In genomic region chr1:84620720-84621313, GRCh38 we compare ENCODE assay signal across 8 cellular contexts. TPM values are rescaled to one million over a fixed set of nuclear protein-coding genes. Genes with fewer than 3 reads are reported as not detected.
DNase-seq lines count a peak whose midpoint lies in the region; ATAC-seq and TF ChIP-seq lines count a peak whose summit lies in the region.

No MANE protein-coding gene starts in this region.

- intact Hi-C loops in activated CD4-positive, alpha-beta T cell treated with anti-CD3 and anti-CD28 coated beads for 36 hours (cut with DNase I, micrococcal nuclease) = loop anchor here (1.0 to 10.0 kb wide), 14 partner anchors 47 to 686 kb away; partner anchors contain the start of genes RPF1 (in 2 of the 2), CTBS (in 1 of the 2), GNG5 (in 1 of the 2) and PRKACB (in 1 of the 2)
- intact Hi-C loops in colonic mucosa (cut with DNase I) (loop anchor here (5.0 kb wide), 4 partner anchors 131 to 689 kb away; partner anchors contain the start of gene PRKACB), left lung (cut with DNase I) (loop anchor here in 1 of 2 donors (10.0 kb wide), 2 partner anchors 134 to 476 kb away; partner anchors contain the start of gene PRKACB)

- H3K27me3 ChIP-seq in colonic mucosa (no peaks in the 10 kb centered on the region), left lung (no peaks in the 10 kb centered on the region)

- H3K9ac ChIP-seq in colonic mucosa (ENCODE audit: low read depth in 2 of 2, low read length in 2 of 2) = peak overlapping the region; percentile 63

- peak overlapping the region; percentile 91 for H3K27ac Mint-ChIP-seq in activated CD4-positive, alpha-beta T cell treated with anti-CD3 and anti-CD28 coated beads for 36 hours

- H3K4me3 ChIP-seq in AG10803 (ENCODE audit: low read length) (peak overlapping the region; percentile 77), colonic mucosa (peak overlapping the region; percentile 50), left lung (peak overlapping the region; percentile 49 to 50)

- no peaks in the 10 kb centered on the region for H3K36me3 ChIP-seq in colonic mucosa
- H3K36me3 ChIP-seq in left lung = no peaks in the 10 kb centered on the region

- POLR2A ChIA-PET in activated CD4-positive, alpha-beta T cell treated with anti-CD3 and anti-CD28 coated beads for 36 hours (lab: Charles Lee) = interaction anchor here (1.0 to 1.3 kb wide), 2 partner anchors 47 to 115 kb away, joined by 5 to 7 read pairs; partner anchors contain the start of genes CTBS, GNG5 and SPATA1

- H3K9me3 ChIP-seq in colonic mucosa = no peaks in the 10 kb centered on the region
- no peaks in the 10 kb centered on the region for H3K9me3 ChIP-seq in left lung

- peaks cover 20% of the 10 kb centered on the region for H3K4me1 Mint-ChIP-seq in activated CD4-positive, alpha-beta T cell treated with anti-CD3 and anti-CD28 coated beads for 36 hours

- H3K4me1 ChIP-seq in colonic mucosa = no peaks in the 10 kb centered on the region
- peaks cover 0 to 19% of the 10 kb centered on the region in 2 donors for H3K4me1 ChIP-seq in left lung

- H3K27ac ChIP-seq in colonic mucosa (peak overlapping the region; percentile 7), left lung (peak overlapping the region in 1 of 2 donors; percentile 69)

- H3K36me3 Mint-ChIP-seq in activated CD4-positive, alpha-beta T cell treated with anti-CD3 and anti-CD28 coated beads for 36 hours (ENCODE audit: low read depth) = no peaks in the 10 kb centered on the region

- CTCF ChIA-PET in activated CD4-positive, alpha-beta T cell treated with anti-CD3 and anti-CD28 coated beads for 36 hours (lab: Charles Lee) = interaction anchor here (0.6 to 5.1 kb wide), 34 partner anchors 13 to 477 kb away, joined by 3 to 31 read pairs (median 4); partner anchors contain the start of genes CTBS, GNG5, PRKACB and RPF1

- no peaks in the 10 kb centered on the region for H3K27me3 Mint-ChIP-seq in activated CD4-positive, alpha-beta T cell treated with anti-CD3 and anti-CD28 coated beads for 36 hours

- DNase-seq in AG10803 (ENCODE audit: low read depth) (peak; percentile 70), NCI-H345 treated with DMSO at 0.1 percent for 48 hours (lab: John Stamatoyannopoulos, UW; ENCODE audit: unreplicated experiment) (peak; percentile 89), colonic mucosa (peak; percentile 76), left lung (peak; percentile 73 to 96)
- peak; percentile 91 for DNase-seq in activated CD4-positive, alpha-beta T cell treated with anti-CD3 and anti-CD28 coated beads for 36 hours
- DNase-seq in stimulated activated CD4-positive, alpha-beta T cell treated with anti-CD3 and anti-CD28 coated beads, Interleukin-2, amount 100 ng/mL, for 48 hours = peak; percentile 77 to 87

- TF ChIP-seq CTCF in AG10803 (conservative IDR thresholded peaks at IDR 0.05; ENCODE audit: low read length) (peak; percentile 58; the same call in 1 of the 2 replicates), colonic mucosa (IDR thresholded peaks at IDR 0.05) (peak; percentile 97), left lung (IDR thresholded peaks at IDR 0.05) (peak; percentile 97 to 99)

- no peaks in the 10 kb centered on the region for H3K9me3 Mint-ChIP-seq in activated CD4-positive, alpha-beta T cell treated with anti-CD3 and anti-CD28 coated beads for 36 hours (ENCODE audit: low read depth)

- peak; percentile 94 for ATAC-seq in GM19023 (IDR thresholded peaks at IDR 0.05; ENCODE audit: unreplicated experiment)
- ATAC-seq in HG03280 (IDR thresholded peaks at IDR 0.05; ENCODE audit: unreplicated experiment) = peak; percentile 90
- ATAC-seq in activated CD4-positive, alpha-beta T cell treated with anti-CD3 and anti-CD28 coated beads for 36 hours = peak; percentile 90
- ATAC-seq in left lung = peak; percentile 99

- H3K4me3 Mint-ChIP-seq in activated CD4-positive, alpha-beta T cell treated with anti-CD3 and anti-CD28 coated beads for 36 hours = peak overlapping the region; percentile 80

RNA-seq across cellular contexts. Expression of gene CTBS, which starts 46.6 kb away (rescaled TPM):
- total RNA-seq in activated CD4-positive, alpha-beta T cell treated with anti-CD3 and anti-CD28 coated beads for 36 hours = 10 to 100 TPM; 13.5 to 17.3 TPM
- total RNA-seq in colonic mucosa = 10 to 100 TPM; 13.6 to 22.7 TPM
- 10 to 100 TPM; 22.1 to 25.7 TPM for total RNA-seq in left lung
